ENCODE assay signal across 25 cellular contexts in the genomic region with DNA sequence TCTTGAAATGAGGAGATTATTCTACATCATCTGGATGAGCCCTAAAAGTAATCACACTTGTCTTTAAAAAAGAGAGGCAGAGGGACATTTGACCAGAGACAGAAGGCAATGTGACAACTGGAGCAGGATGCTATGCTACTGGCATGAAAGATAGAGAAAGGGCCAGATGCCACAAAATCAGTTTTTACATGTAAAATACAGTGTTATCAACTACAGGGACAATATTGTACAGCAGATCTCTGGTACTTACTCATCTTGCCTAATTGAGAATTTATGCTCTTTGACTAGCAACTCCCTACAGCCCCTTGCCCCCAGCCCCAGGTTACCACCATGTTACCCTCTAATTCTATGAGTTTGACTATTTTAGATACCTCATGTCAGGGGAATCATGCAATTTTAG.
DNase-seq lines count a peak whose midpoint lies in the region; ATAC-seq, FAIRE-seq and TF ChIP-seq lines count a peak whose summit lies in the region.
"Had no signal": no experiment of that assay in that cellular context is flagged by ENCODE, and none has a peak within 500 bp of the region (broad histone marks: within the 10 kb centered on the region; RNA-seq: fewer than 3 reads in every experiment).

No MANE protein-coding gene starts in this region.

- intact Hi-C loops in IMR-90 (cut with micrococcal nuclease) = no loop called here

- no peak overlapping the region for H3K4ac ChIP-seq in IMR-90 (ENCODE audit: low read depth, low read length)

- no peaks in the 10 kb centered on the region for H3K9me3 Mint-ChIP-seq in stimulated activated naive CD8-positive, alpha-beta T cell treated with anti-CD3 and anti-CD28 coated beads, Interleukin-15, amount 100 ng/mL, for 72 hours
- H3K9me3 Mint-ChIP-seq in neural progenitor cell = no peaks in the 10 kb centered on the region
- H3K9me3 Mint-ChIP-seq: CD4-positive, alpha-beta T cell; CD8-positive, alpha-beta T cell had no signal

- H3K4me2 ChIP-seq in IMR-90 (ENCODE audit: low read depth, low read length) = no peak overlapping the region
- H3K4me2 ChIP-seq in neural progenitor cell = no peak overlapping the region
- H3K4me2 ChIP-seq: BLaER1 treated with 17β-estradiol and CSF1 and Interleukin-3, amounts not matched to agents 10 nM and 100 nM had no signal

- H3K9me1 ChIP-seq in IMR-90 (ENCODE audit: insufficient read depth, low read length) = no peaks in the 10 kb centered on the region

- no peak overlapping the region for H2AK9ac ChIP-seq in IMR-90 (replicated peaks; ENCODE audit: low read depth, low read length, poor library complexity)

- 0 out of 2 replicates have a peak overlapping the region, but pooled peaks have one; percentile 20 for H2BK20ac ChIP-seq in IMR-90 (ENCODE audit: low read depth, low read length)

- no TSS peak for BruUV-seq in IMR-90 (replicated peaks; lab: Mats Ljungman, UMichigan)

- TF ChIP-seq RAD21 in IMR-90 (IDR thresholded peaks at IDR 0.05; ENCODE audit: low read length) = no peak

- H2BK120ac ChIP-seq in IMR-90 (ENCODE audit: low read depth, low read length) = no peak overlapping the region

- no peak overlapping the region for H3K4me3 Mint-ChIP-seq in stimulated activated naive CD8-positive, alpha-beta T cell treated with anti-CD3 and anti-CD28 coated beads, Interleukin-15, amount 100 ng/mL, for 72 hours
- no peak overlapping the region for H3K4me3 Mint-ChIP-seq in neural progenitor cell
- H3K4me3 Mint-ChIP-seq: CD4-positive, alpha-beta T cell; CD8-positive, alpha-beta T cell had no signal

- H3K56ac ChIP-seq in IMR-90 (ENCODE audit: extremely low read depth, insufficient read depth, low read length) = no peak overlapping the region

- H2AK5ac ChIP-seq in IMR-90 (ENCODE audit: low read depth, low read length) = no peak overlapping the region

- H2BK5ac ChIP-seq in IMR-90 (ENCODE audit: low read depth, low read length, poor library complexity, severe bottlenecking) = no peak overlapping the region

- no peaks in the 10 kb centered on the region for H3K79me2 ChIP-seq in neural progenitor cell (ENCODE audit: low read depth)

- H3K9ac ChIP-seq in IMR-90 (ENCODE audit: low read depth, low read length) (no peak overlapping the region), neural progenitor cell (no peak overlapping the region)
- H3K9ac ChIP-seq: BLaER1 treated with 17β-estradiol and CSF1 and Interleukin-3, amounts not matched to agents 10 nM and 100 nM had no signal

- FAIRE-seq in bronchial epithelial cell (lab: Jason Lieb, UNC) = peak; percentile 23
- FAIRE-seq: A204.1, GM12878, GM12892, GM18507 had no signal

- no peak for TF ChIP-seq POLR2A in IMR-90 (IDR thresholded peaks at IDR 0.05; ENCODE audit: low read depth, low read length)

- POLR2A ChIA-PET in IMR-90 (lab: Charles Lee; ENCODE audit: unreplicated experiment) = no interaction called here

- no peak overlapping the region for H2BK15ac ChIP-seq in IMR-90 (ENCODE audit: low read depth, low read length)

- H3K23ac ChIP-seq in IMR-90 (ENCODE audit: low read depth, low read length) = no peak overlapping the region

- no peak overlapping the region for H3K14ac ChIP-seq in IMR-90 (replicated peaks; ENCODE audit: low read depth, low read length)

- H2AFZ ChIP-seq in IMR-90 (replicated peaks; ENCODE audit: low read length, poor library complexity) (no peak overlapping the region), neural progenitor cell (replicated peaks) (no peak overlapping the region)

- CTCF ChIA-PET in IMR-90 (lab: Yijun Ruan, JAX) = no interaction called here

- H3K36me3 ChIP-seq in BE2C (no peaks in the 10 kb centered on the region; the same call in 1 of the 2 replicates), IMR-90 (ENCODE audit: control insufficient read depth, insufficient read depth, low read length) (no peaks in the 10 kb centered on the region), bronchial epithelial cell (ENCODE audit: control insufficient read depth, insufficient read depth, low read length) (no peaks in the 10 kb centered on the region), neural progenitor cell (no peaks in the 10 kb centered on the region)
- H3K36me3 ChIP-seq: BLaER1 treated with 17β-estradiol and CSF1 and Interleukin-3, amounts not matched to agents 10 nM and 100 nM had no signal

- dilution Hi-C loops in IMR-90 (cut with HindIII; ENCODE audit: low sequenced_read_pairs, unreplicated experiment) = no loop called here

- no peaks in the 10 kb centered on the region for H3K4me1 Mint-ChIP-seq in stimulated activated naive CD8-positive, alpha-beta T cell treated with anti-CD3 and anti-CD28 coated beads, Interleukin-15, amount 100 ng/mL, for 72 hours
- no peaks in the 10 kb centered on the region for H3K4me1 Mint-ChIP-seq in neural progenitor cell

- in situ Hi-C loops in IMR-90 (cut with MboI; ENCODE audit: low sequenced_read_pairs) = loop anchor here (10.0 kb wide), 1 partner anchor 366 kb away; no protein-coding TSS in a partner anchor

- H3K27ac ChIP-seq in IMR-90 (ENCODE audit: insufficient read depth, low read length) (no peak overlapping the region), neural progenitor cell (no peak overlapping the region)
- H3K27ac ChIP-seq: BLaER1 treated with 17β-estradiol and CSF1 and Interleukin-3, amounts not matched to agents 10 nM and 100 nM; C4-2B had no signal

- H3K79me1 ChIP-seq in IMR-90 (ENCODE audit: low read depth in 1 of 2, low read length in 2 of 2) = no peaks in the 10 kb centered on the region

- H4K8ac ChIP-seq in IMR-90 (ENCODE audit: low read depth in 2 of 2, low read length in 2 of 2) = no peak overlapping the region

- H4K5ac ChIP-seq in IMR-90 (ENCODE audit: low read depth, low read length) = peak overlapping the region; percentile 17; the same call in 1 of the 2 replicates

- H3K27me3 Mint-ChIP-seq in stimulated activated naive CD8-positive, alpha-beta T cell treated with anti-CD3 and anti-CD28 coated beads, Interleukin-15, amount 100 ng/mL, for 72 hours = no peaks in the 10 kb centered on the region
- H3K27me3 Mint-ChIP-seq in neural progenitor cell (ENCODE audit: insufficient read depth, low read depth) = no peaks in the 10 kb centered on the region
- H3K27me3 Mint-ChIP-seq: CD4-positive, alpha-beta T cell had no signal

- peak overlapping the region; percentile 35 for H3K4me3 ChIP-seq in BE2C (ENCODE audit: low read depth, low read length)
- no peak overlapping the region for H3K4me3 ChIP-seq in IMR-90 (ENCODE audit: insufficient read depth, low read depth, low read length)
- H3K4me3 ChIP-seq in bronchial epithelial cell (ENCODE audit: low read depth, low read length) = no peak overlapping the region
- H3K4me3 ChIP-seq in neural progenitor cell = no peak overlapping the region
- H3K4me3 ChIP-seq: BLaER1 treated with 17β-estradiol and CSF1 and Interleukin-3, amounts not matched to agents 10 nM and 100 nM; GM12878 had no signal

- no peaks in the 10 kb centered on the region for H3K27me3 ChIP-seq in BE2C
- no peaks in the 10 kb centered on the region for H3K27me3 ChIP-seq in IMR-90 (ENCODE audit: control insufficient read depth, insufficient read depth, low read length)
- no peaks in the 10 kb centered on the region for H3K27me3 ChIP-seq in bronchial epithelial cell (ENCODE audit: control insufficient read depth, insufficient read depth, low read length)
- no peaks in the 10 kb centered on the region for H3K27me3 ChIP-seq in neural progenitor cell
- H3K27me3 ChIP-seq: BLaER1 treated with 17β-estradiol and CSF1 and Interleukin-3, amounts not matched to agents 10 nM and 100 nM had no signal

- no peak overlapping the region for H3K27ac Mint-ChIP-seq in stimulated activated naive CD8-positive, alpha-beta T cell treated with anti-CD3 and anti-CD28 coated beads, Interleukin-15, amount 100 ng/mL, for 72 hours
- H3K27ac Mint-ChIP-seq in neural progenitor cell = no peak overlapping the region
- H3K27ac Mint-ChIP-seq: CD4-positive, alpha-beta T cell; CD8-positive, alpha-beta T cell had no signal

- peaks cover 24% of the 10 kb centered on the region for H3K4me1 ChIP-seq in BE2C
- H3K4me1 ChIP-seq in IMR-90 (ENCODE audit: control insufficient read depth, insufficient read depth, low read length) = no peaks in the 10 kb centered on the region; the same call in none of the 2 replicates
- H3K4me1 ChIP-seq in neural progenitor cell = no peaks in the 10 kb centered on the region
- H3K4me1 ChIP-seq: BLaER1 treated with 17β-estradiol and CSF1 and Interleukin-3, amounts not matched to agents 10 nM and 100 nM had no signal

- H3K36me3 Mint-ChIP-seq in neural progenitor cell = no peaks in the 10 kb centered on the region
- H3K36me3 Mint-ChIP-seq: CD8-positive, alpha-beta T cell had no signal

- H3F3A ChIP-seq in neural progenitor cell (ENCODE audit: low read depth) = no peaks in the 10 kb centered on the region

- H3K18ac ChIP-seq in IMR-90 (ENCODE audit: low read depth, low read length) = no peak overlapping the region

- peak; percentile 61 for DNase-seq in BE2C
- peak; percentile 30 for DNase-seq in CMK (ENCODE audit: low read depth)
- DNase-seq in IMR-90 = no peak
- no peak for DNase-seq in bronchial epithelial cell (ENCODE audit: low read depth)
- no peak for DNase-seq in stimulated activated naive CD8-positive, alpha-beta T cell treated with anti-CD3 and anti-CD28 coated beads, Interleukin-15, amount 100 ng/mL, for 72 hours
- DNase-seq in neural progenitor cell (ENCODE audit: low spot score) = no peak
- DNase-seq: 8988T; ACHN; CD4-positive, alpha-beta T cell; CD8-positive, alpha-beta T cell; COR-L47; DMS 273 treated with DMSO at 0.1 percent for 48 hours; DMS153; DMS53; DMS79; DND-41; EL; GDM1 had no signal

- no peak for ATAC-seq in IMR-90 (ENCODE audit: low read depth)
- no peak for ATAC-seq in stimulated activated naive CD8-positive, alpha-beta T cell treated with anti-CD3 and anti-CD28 coated beads, Interleukin-15, amount 100 ng/mL, for 72 hours
- no peak for ATAC-seq in HG02759 (IDR thresholded peaks at IDR 0.05; ENCODE audit: unreplicated experiment)
- ATAC-seq: CD8-positive, alpha-beta T cell; GM12878 had no signal

- H4K20me1 ChIP-seq in IMR-90 (ENCODE audit: insufficient read depth, low read length) (no peaks in the 10 kb centered on the region), neural progenitor cell (ENCODE audit: low read depth) (no peaks in the 10 kb centered on the region)
- H4K20me1 ChIP-seq: BLaER1 treated with 17β-estradiol and CSF1 and Interleukin-3, amounts not matched to agents 10 nM and 100 nM had no signal

- H3K9me3 ChIP-seq in BE2C = no peaks in the 10 kb centered on the region
- H3K9me3 ChIP-seq in IMR-90 (ENCODE audit: control insufficient read depth, insufficient read depth, low read length) = no peaks in the 10 kb centered on the region
- H3K9me3 ChIP-seq in neural progenitor cell (ENCODE audit: low read depth) = no peaks in the 10 kb centered on the region
- H3K9me3 ChIP-seq: BLaER1 treated with 17β-estradiol and CSF1 and Interleukin-3, amounts not matched to agents 10 nM and 100 nM had no signal

- H4K91ac ChIP-seq in IMR-90 (ENCODE audit: insufficient read depth, low read depth, low read length) = no peak overlapping the region

- TF ChIP-seq CTCF in BE2C (IDR thresholded peaks at IDR 0.05; ENCODE audit: low read depth, low read length) (no peak), IMR-90 (conservative IDR thresholded peaks at IDR 0.05; ENCODE audit: low read depth, low read length) (no peak), bronchial epithelial cell (IDR thresholded peaks at IDR 0.05; ENCODE audit: insufficient read depth, low read length, severe bottlenecking) (no peak), neural progenitor cell (IDR thresholded peaks at IDR 0.05) (no peak)

TF ChIP-seq in IMR-90, 13 proteins besides CTCF, POLR2A, EP300 and RAD21 (continues in another document):
- no peak for TF ChIP-seq SMC3 (IDR thresholded peaks at IDR 0.05; ENCODE audit: low read depth, low read length)

Comparison
In these comparisons a context has a peak if more than half of its experiments do, and no peak if none do; other contexts are left out.
1. DNase-seq: peak in BE2C (single experiment) and CMK (single experiment); none in IMR-90 (single experiment), bronchial epithelial cell (single experiment), stimulated activated naive CD8-positive, alpha-beta T cell treated with anti-CD3 and anti-CD28 coated beads, Interleukin-15, amount 100 ng/mL, for 72 hours (0 of 2) and neural progenitor cell (single experiment).